In genomic region chr6:7819641-7820040, GRCh38 we compare ENCODE assay signal across 33 cellular contexts.
DNase-seq lines count a peak whose midpoint lies in the region; TF ChIP-seq lines count a peak whose summit lies in the region.
"Had no signal": no experiment of that assay in that cellular context is flagged by ENCODE, and none has a peak within 500 bp of the region (broad histone marks: within the 10 kb centered on the region; RNA-seq: fewer than 3 reads in every experiment).

No MANE protein-coding gene starts in this region.

- H3K4me1 Mint-ChIP-seq in CD8-positive, alpha-beta memory T cell: no peaks in the 10 kb centered on the region
- H3K4me1 Mint-ChIP-seq: B cell had no signal

- H3K36me3 Mint-ChIP-seq in CD8-positive, alpha-beta memory T cell: no peaks in the 10 kb centered on the region
- H3K36me3 Mint-ChIP-seq: CD8-positive, alpha-beta T cell had no signal

- no peaks in the 10 kb centered on the region for H3K9me3 ChIP-seq in CD8-positive, alpha-beta memory T cell (ENCODE audit: low read length)
- H3K9me3 ChIP-seq: gastroesophageal sphincter, MG63, ovary, thyroid gland, vagina had no signal

- H3K27me3 ChIP-seq in CD8-positive, alpha-beta memory T cell (ENCODE audit: insufficient read depth, low read length, poor library complexity, severe bottlenecking): no peaks in the 10 kb centered on the region
- H3K27me3 ChIP-seq: cardiac muscle cell, gastroesophageal sphincter, hepatocyte, MG63, ovary, thyroid gland, vagina had no signal

- H3K36me3 ChIP-seq in CD8-positive, alpha-beta memory T cell (ENCODE audit: insufficient read depth, low read length): no peaks in the 10 kb centered on the region
- H3K36me3 ChIP-seq: cardiac muscle cell, gastroesophageal sphincter, MG63, ovary, thyroid gland, vagina had no signal

- peaks cover 6 to 19% of the 10 kb centered on the region in 2 donors for H3K27me3 Mint-ChIP-seq in CD8-positive, alpha-beta memory T cell

- H3K4me3 ChIP-seq in astrocyte of the spinal cord (ENCODE audit: low read depth, low read length): no peak overlapping the region
- no peak overlapping the region for H3K4me3 ChIP-seq in fibroblast of the aortic adventitia (ENCODE audit: low read depth, low read length)
- no peak overlapping the region for H3K4me3 ChIP-seq in CD8-positive, alpha-beta memory T cell (ENCODE audit: low read length)
- H3K4me3 ChIP-seq: cardiac muscle cell, coronary artery, gastroesophageal sphincter, hepatocyte, MG63, ovary, thyroid gland, vagina had no signal

- POLR2A ChIA-PET in CD8-positive, alpha-beta memory T cell (lab: Charles Lee): no interaction called here

- CTCF ChIA-PET in CD8-positive, alpha-beta memory T cell (lab: Charles Lee): no interaction called here

- no peak for TF ChIP-seq CTCF in astrocyte of the spinal cord (IDR thresholded peaks at IDR 0.05; ENCODE audit: low read depth, low read length)
- TF ChIP-seq CTCF in fibroblast of the aortic adventitia (IDR thresholded peaks at IDR 0.05; ENCODE audit: insufficient read depth, low read length): no peak

- no peak overlapping the region for H3K27ac ChIP-seq in CD8-positive, alpha-beta memory T cell (ENCODE audit: low read depth, low read length)
- H3K27ac ChIP-seq: cardiac muscle cell, coronary artery, hepatocyte, KMS-11, thyroid gland, vagina had no signal

- in situ Hi-C loops in astrocyte of the spinal cord (cut with HindIII; ENCODE audit: low sequenced_read_pairs): no loop called here

- peak; percentile 52 for DNase-seq in AG08395 (ENCODE audit: low spot score)
- peak; percentile 21 for DNase-seq in GM04504 (ENCODE audit: low read depth)
- DNase-seq in astrocyte of the spinal cord (ENCODE audit: low read depth, low spot score): peak; percentile 16
- peak; percentile 59 for DNase-seq in fibroblast of the aortic adventitia (ENCODE audit: low read depth)
- no peak for DNase-seq in SKM-1 treated with dmso at 0.1 percent for 144 hours (lab: John Stamatoyannopoulos, UW; ENCODE audit: unreplicated experiment)
- no peak for DNase-seq in GM19240 (ENCODE audit: insufficient read length, low spot score)
- no peak for DNase-seq in CD8-positive, alpha-beta memory T cell
- no peak for DNase-seq in central memory CD4-positive, alpha-beta T cell
- DNase-seq: activated naive CD4-positive, alpha-beta T cell treated with anti-CD3 and anti-CD28 coated beads, Interleukin-2, amount 50 U/mL, for 16 hours; activated T-cell treated with anti-CD3 and anti-CD28 coated beads for 4 hours; amygdala; CD8-positive, alpha-beta T cell; DMS 273 treated with DMSO at 0.1 percent for 48 hours; effector memory CD8-positive, alpha-beta T cell; MG63; NCI-H1930; NCI-H2171 treated with DMSO at 0.1 percent for 48 hours; NCI-H510A treated with DMSO at 0.1 percent for 48 hours; ovary; retina; SIG-M5; stimulated activated CD4-positive, alpha-beta T cell treated with anti-CD3 and anti-CD28 coated beads, Interleukin-2, amount 100 ng/mL, for 24 hours; thyroid gland had no signal

- H3K9me3 Mint-ChIP-seq in CD8-positive, alpha-beta memory T cell: no peaks in the 10 kb centered on the region
- H3K9me3 Mint-ChIP-seq: activated T-helper 2 cell treated with anti-CD3 and anti-CD28 coated beads, Interferon-gamma antibody, Interleukin-2, Interleukin-4, amounts not matched to agents 10 μg/mL and 5 μg/mL and 100 μg/mL, durations not matched to agents 14 hours and 24 hours and 36 hours; CD8-positive, alpha-beta T cell; stimulated activated naive CD8-positive, alpha-beta T cell treated with anti-CD3 and anti-CD28 coated beads, Interleukin-15, Interleukin-2, amounts not matched to agents 100 ng/mL and 50 ng/mL, for 24 hours had no signal

- no peaks in the 10 kb centered on the region for H3K4me1 ChIP-seq in CD8-positive, alpha-beta memory T cell (ENCODE audit: insufficient read depth, low read length)
- H3K4me1 ChIP-seq: gastroesophageal sphincter, vagina had no signal

- no peak overlapping the region for H3K4me3 Mint-ChIP-seq in CD8-positive, alpha-beta memory T cell
- H3K4me3 Mint-ChIP-seq: B cell; CD8-positive, alpha-beta T cell; effector memory CD8-positive, alpha-beta T cell; nephron; stimulated activated naive CD8-positive, alpha-beta T cell treated with anti-CD3 and anti-CD28 coated beads, Interleukin-15, Interleukin-2, amounts not matched to agents 100 ng/mL and 50 ng/mL, for 24 hours had no signal

- H3K27ac Mint-ChIP-seq in CD8-positive, alpha-beta memory T cell: no peak overlapping the region
- H3K27ac Mint-ChIP-seq: activated T-helper 2 cell treated with anti-CD3 and anti-CD28 coated beads, Interferon-gamma antibody, Interleukin-2, Interleukin-4, amounts not matched to agents 10 μg/mL and 5 μg/mL and 100 μg/mL, durations not matched to agents 14 hours and 24 hours and 36 hours; B cell; CD8-positive, alpha-beta T cell; effector memory CD8-positive, alpha-beta T cell; nephron; stimulated activated naive CD8-positive, alpha-beta T cell treated with anti-CD3 and anti-CD28 coated beads, Interleukin-15, Interleukin-2, amounts not matched to agents 100 ng/mL and 50 ng/mL, for 24 hours had no signal

Comparison
In these comparisons a context has a peak if more than half of its experiments do, and no peak if none do; other contexts are left out.
1. DNase-seq: peak in AG08395 (single experiment), GM04504 (single experiment), astrocyte of the spinal cord (single experiment) and fibroblast of the aortic adventitia (single experiment); none in SKM-1 treated with dmso at 0.1 percent for 144 hours (single experiment), GM19240 (single experiment), CD8-positive, alpha-beta memory T cell (0 of 5) and central memory CD4-positive, alpha-beta T cell (single experiment).